29 cellular contexts compared by ENCODE assay signal in the genomic region with DNA sequence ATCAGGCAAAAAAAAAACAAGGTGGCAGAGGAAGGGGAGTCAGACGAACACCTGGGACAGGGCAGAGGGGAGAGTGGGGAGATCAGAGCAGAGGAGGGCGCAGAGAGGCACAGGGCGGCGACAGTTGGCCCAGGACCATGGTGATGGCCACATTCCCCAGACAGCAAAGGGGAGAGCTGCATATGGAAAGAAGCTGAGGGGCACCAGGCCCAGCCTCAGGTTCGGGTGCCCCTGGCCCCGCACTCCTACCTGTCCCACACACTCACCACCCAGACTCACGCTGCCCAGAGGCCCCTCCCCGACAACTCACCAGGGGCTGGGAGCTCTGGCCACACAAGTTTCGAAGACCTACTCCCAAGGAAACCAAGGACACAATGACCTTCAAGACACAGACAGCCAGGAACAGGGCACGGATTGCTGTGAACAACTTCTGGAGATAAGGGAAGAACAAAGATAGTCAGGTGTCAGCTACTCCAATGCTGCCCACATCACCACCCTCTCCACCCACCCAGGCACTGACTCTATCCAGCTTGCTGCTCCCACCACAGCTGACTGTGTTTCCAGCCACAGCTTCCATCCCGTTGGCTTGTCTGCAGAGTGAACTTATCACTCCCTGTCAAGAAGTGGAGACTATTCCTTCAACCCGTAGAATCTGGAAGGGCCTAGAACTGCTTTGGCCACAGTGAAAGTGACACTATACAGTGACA. TPM values are rescaled to one million over a fixed set of nuclear protein-coding genes. Genes with fewer than 3 reads are reported as not detected.
"Had no signal": no experiment of that assay in that cellular context is flagged by ENCODE, and none has a peak within 500 bp of the region (broad histone marks: within the 10 kb centered on the region; RNA-seq: fewer than 3 reads in every experiment).

No MANE protein-coding gene starts in this region.

- ATAC-seq: lower lobe of right lung; natural killer cell; pancreas; sciatic nerve; stimulated activated naive B cell treated with anti-CD40 and anti-IgM and Interleukin-4, amounts not matched to agents 10 μg/mL and 1 μg/mL and 100 μg/mL, for 72 hours; stimulated activated naive CD8-positive, alpha-beta T cell treated with anti-CD3 and anti-CD28 coated beads, Interleukin-15, amount 100 ng/mL, for 72 hours; upper lobe of right lung had no signal

- H3K4me3 ChIP-seq: colonic mucosa, heart left ventricle, lower lobe of right lung, pancreas, prostate gland, spleen, testis, tibial nerve, upper lobe of right lung, vagina had no signal

- FAIRE-seq: frontal cortex, pancreas had no signal

- H3K9me3 ChIP-seq: colonic mucosa, heart left ventricle, lower lobe of right lung, pancreas, prostate gland, testis, tibial nerve, upper lobe of right lung, vagina had no signal

- H3K36me3 ChIP-seq: colonic mucosa, pancreas, prostate gland, upper lobe of right lung had no signal

- DNase-seq: colonic mucosa; effector CD4-positive, alpha-beta T cell; endodermal cell; hippocampal formation; lower lobe of right lung; natural killer cell; occipital lobe; pancreas; spleen; stimulated activated CD4-positive, alpha-beta T cell treated with anti-CD3 and anti-CD28 coated beads, Interleukin-15, amount 100 ng/mL, for 24 hours; stimulated activated CD4-positive, alpha-beta T cell treated with anti-CD3 and anti-CD28 coated beads, Interleukin-1b, Interleukin-23, amount 100 ng/mL, for 48 hours; stimulated activated CD4-positive, alpha-beta T cell treated with anti-CD3 and anti-CD28 coated beads, Interleukin-4, amount 100 ng/mL, for 4 hours; stimulated activated naive B cell treated with anti-CD40 and anti-IgM and Interleukin-4, amounts not matched to agents 10 μg/mL and 1 μg/mL and 100 μg/mL, for 72 hours; stimulated activated naive CD8-positive, alpha-beta T cell treated with anti-CD3 and anti-CD28 coated beads, Interleukin-15, amount 100 ng/mL, for 72 hours; testis; upper lobe of right lung had no signal

- H3K27ac Mint-ChIP-seq: endodermal cell; memory B cell; mesothelial cell of epicardium; natural killer cell; stimulated activated naive B cell treated with anti-CD40 and anti-IgM and Interleukin-4, amounts not matched to agents 10 μg/mL and 1 μg/mL and 100 μg/mL, for 72 hours; stimulated activated naive CD8-positive, alpha-beta T cell treated with anti-CD3 and anti-CD28 coated beads, Interleukin-15, amount 100 ng/mL, for 72 hours had no signal

- H3K27ac ChIP-seq: colonic mucosa, lower lobe of right lung, pancreas, prostate gland, spleen, testis, tibial nerve, upper lobe of right lung, vagina had no signal

- H3K4me1 Mint-ChIP-seq: endodermal cell, natural killer cell, neural crest cell had no signal

- H3K9me3 Mint-ChIP-seq: endodermal cell; memory B cell; mesothelial cell of epicardium; natural killer cell; neural crest cell; stimulated activated naive B cell treated with anti-CD40 and anti-IgM and Interleukin-4, amounts not matched to agents 10 μg/mL and 1 μg/mL and 100 μg/mL, for 72 hours; stimulated activated naive CD8-positive, alpha-beta T cell treated with anti-CD3 and anti-CD28 coated beads, Interleukin-15, amount 100 ng/mL, for 72 hours had no signal

- H3K27me3 ChIP-seq: colonic mucosa, heart left ventricle, pancreas, testis, tibial nerve, upper lobe of right lung, vagina had no signal

- H3K4me3 Mint-ChIP-seq: endodermal cell; memory B cell; mesothelial cell of epicardium; natural killer cell; neural crest cell; stimulated activated naive B cell treated with anti-CD40 and anti-IgM and Interleukin-4, amounts not matched to agents 10 μg/mL and 1 μg/mL and 100 μg/mL, for 72 hours; stimulated activated naive CD8-positive, alpha-beta T cell treated with anti-CD3 and anti-CD28 coated beads, Interleukin-15, amount 100 ng/mL, for 72 hours had no signal

- H3K36me3 Mint-ChIP-seq: mesothelial cell of epicardium; natural killer cell; stimulated activated naive B cell treated with anti-CD40 and anti-IgM and Interleukin-4, amounts not matched to agents 10 μg/mL and 1 μg/mL and 100 μg/mL, for 72 hours had no signal

- H3K4me1 ChIP-seq: pancreas, prostate gland had no signal

RNA-seq across cellular contexts. Expression of gene TMEM176B, which starts 8.3 kb away (rescaled TPM):
- total RNA-seq: dermis microvascular lymphatic vessel endothelial cell, glomerular endothelial cell, myocyte had no signal

RNA-seq across cellular contexts. Expression of gene TMEM176A, which starts 8.7 kb away (rescaled TPM):
- total RNA-seq: dermis microvascular lymphatic vessel endothelial cell, endodermal cell, glomerular endothelial cell, myocyte had no signal

RNA-seq across cellular contexts. Expression of gene GIMAP5, which starts 54.7 kb away (rescaled TPM):
- total RNA-seq: endodermal cell, fibroblast of lung, mesothelial cell of epicardium, myocyte had no signal
- polyA plus RNA-seq: fibroblast of lung had no signal
